In genomic region chr17:59373879-59374495, GRCh38 we compare ENCODE assay signal across 8 cellular contexts. TPM values are rescaled to one million over a fixed set of nuclear protein-coding genes. Genes with fewer than 3 reads are reported as not detected.
DNase-seq lines count a peak whose midpoint lies in the region; ATAC-seq and TF ChIP-seq lines count a peak whose summit lies in the region.

No MANE protein-coding gene starts in this region.

- H3K4me3 ChIP-seq in CD4-positive, alpha-beta memory T cell (ENCODE audit: low read length in 2 of 2), result peak overlapping the region in 1 of 2 donors; percentile 2
- H3K4me3 ChIP-seq in esophagus muscularis mucosa (no peak overlapping the region), rectal smooth muscle tissue (ENCODE audit: low read length) (no peak overlapping the region)

- H3K9ac ChIP-seq in rectal smooth muscle tissue (ENCODE audit: low read length), result no peak overlapping the region

- peaks cover 61% of the 10 kb centered on the region for H3K4me1 ChIP-seq in CD4-positive, alpha-beta memory T cell (ENCODE audit: insufficient read depth, low read length)
- peaks cover 99 to 100% (median 100%) of the 10 kb centered on the region in 4 donors for H3K4me1 ChIP-seq in esophagus muscularis mucosa
- peaks cover 55% of the 10 kb centered on the region for H3K4me1 ChIP-seq in rectal smooth muscle tissue (ENCODE audit: control insufficient read depth, insufficient read depth, low read length)

- no peaks in the 10 kb centered on the region for H3K9me3 Mint-ChIP-seq in CD4-positive, alpha-beta memory T cell

- no peak for TF ChIP-seq POLR2A in esophagus muscularis mucosa (IDR thresholded peaks at IDR 0.05; ENCODE audit: low read depth)

- H3K27me3 Mint-ChIP-seq in CD4-positive, alpha-beta memory T cell, result no peaks in the 10 kb centered on the region
- no peaks in the 10 kb centered on the region for H3K27me3 Mint-ChIP-seq in T-helper 17 cell

- peak; percentile 62 for ATAC-seq in T-helper 17 cell
- ATAC-seq in GM18870 (IDR thresholded peaks at IDR 0.05; ENCODE audit: unreplicated experiment), result no peak
- ATAC-seq in GM18909 (IDR thresholded peaks at IDR 0.05; ENCODE audit: poor library complexity, unreplicated experiment), result no peak

- no peak for DNase-seq in CD4-positive, alpha-beta memory T cell
- no peak for DNase-seq in T-helper 17 cell
- DNase-seq in esophagus muscularis mucosa (ENCODE audit: extremely low spot score), result no peak
- DNase-seq in hypothalamus (lab: John Stamatoyannopoulos, UW), result no peak
- no peak for DNase-seq in NCI-H1417 treated with DMSO at 0.1 percent for 48 hours (lab: John Stamatoyannopoulos, UW)

- POLR2A ChIA-PET in CD4-positive, alpha-beta memory T cell (lab: Charles Lee; ENCODE audit: partially characterized antibody), result interaction anchor here (1.2 to 4.3 kb wide), 4 partner anchors 9 to 44 kb away, joined by 6 to 34 read pairs (median 10); no protein-coding TSS in a partner anchor

- H3K36me3 Mint-ChIP-seq in CD4-positive, alpha-beta memory T cell, result peaks cover 4 to 13% of the 10 kb centered on the region in 2 donors
- H3K36me3 Mint-ChIP-seq in T-helper 17 cell (ENCODE audit: low read depth), result no peaks in the 10 kb centered on the region

- H3K27ac Mint-ChIP-seq in CD4-positive, alpha-beta memory T cell, result peak overlapping the region; percentile 60 to 95 (median 85)
- H3K27ac Mint-ChIP-seq in T-helper 17 cell, result peak overlapping the region; percentile 86

- no peak for TF ChIP-seq EP300 in esophagus muscularis mucosa (IDR thresholded peaks at IDR 0.05)

- intact Hi-C loops in CD4-positive, alpha-beta memory T cell (cut with micrococcal nuclease), result no loop called here
- intact Hi-C loops in esophagus muscularis mucosa (cut with DNase I), result loop anchor here (5.0 kb wide), 1 partner anchor 42 kb away; the partner anchor contains the start of gene YPEL2

- H3K27ac ChIP-seq in CD4-positive, alpha-beta memory T cell (ENCODE audit: low read depth, low read length), result no peak overlapping the region
- peak overlapping the region; percentile 90 to 92 (median 91) for H3K27ac ChIP-seq in esophagus muscularis mucosa (replicated peaks in 1 of 4)
- H3K27ac ChIP-seq in rectal smooth muscle tissue (ENCODE audit: low read depth, low read length), result peak overlapping the region; percentile 91

- CTCF ChIA-PET in CD4-positive, alpha-beta memory T cell (lab: Charles Lee; ENCODE audit: partially characterized antibody), result interaction anchor here (0.6 to 3.2 kb wide), 5 partner anchors 8 to 407 kb away, joined by 3 to 12 read pairs (median 4); no protein-coding TSS in a partner anchor

- no peaks in the 10 kb centered on the region for H3K9me3 ChIP-seq in CD4-positive, alpha-beta memory T cell (ENCODE audit: control insufficient read depth in 1 of 2, low read length in 2 of 2)
- H3K9me3 ChIP-seq in T-helper 17 cell (ENCODE audit: control insufficient read depth, low read length, poor library complexity, severe bottlenecking) (no peaks in the 10 kb centered on the region), esophagus muscularis mucosa (no peaks in the 10 kb centered on the region)

- H3K27me3 ChIP-seq in CD4-positive, alpha-beta memory T cell (ENCODE audit: insufficient read depth, low read length), result no peaks in the 10 kb centered on the region
- H3K27me3 ChIP-seq in esophagus muscularis mucosa, result no peaks in the 10 kb centered on the region
- H3K27me3 ChIP-seq in rectal smooth muscle tissue (ENCODE audit: control insufficient read depth, insufficient read depth, low read length), result no peaks in the 10 kb centered on the region

- WGBS in esophagus muscularis mucosa, result 61% methylated on average over 5 of the region's 5 CpGs

- no peak for TF ChIP-seq CTCF in esophagus muscularis mucosa (IDR thresholded peaks at IDR 0.05)

- H3K4me1 Mint-ChIP-seq in CD4-positive, alpha-beta memory T cell, result peaks cover 51 to 78% (median 59%) of the 10 kb centered on the region in 4 donors
- peaks cover 50% of the 10 kb centered on the region for H3K4me1 Mint-ChIP-seq in T-helper 17 cell

- H3K4me3 Mint-ChIP-seq in CD4-positive, alpha-beta memory T cell, result peak overlapping the region; percentile 25 to 73 (median 48)
- peak overlapping the region; percentile 59 for H3K4me3 Mint-ChIP-seq in T-helper 17 cell

- H3K36me3 ChIP-seq in CD4-positive, alpha-beta memory T cell (ENCODE audit: insufficient read depth, low read length), result no peaks in the 10 kb centered on the region
- H3K36me3 ChIP-seq in esophagus muscularis mucosa (no peaks in the 10 kb centered on the region), rectal smooth muscle tissue (ENCODE audit: control insufficient read depth, insufficient read depth, low read length) (no peaks in the 10 kb centered on the region)

RNA-seq across cellular contexts. Expression of gene YPEL2, which starts 42.5 kb away (rescaled TPM):
- 10 to 100 TPM; 42.2 to 42.4 TPM for total RNA-seq in CD4-positive, alpha-beta memory T cell
- polyA plus RNA-seq in CD4-positive, alpha-beta memory T cell, result 10 to 100 TPM in 1 of 2 donors, 1 to 10 TPM in 1; 9.9 to 20.3 TPM
- total RNA-seq in T-helper 17 cell, result 10 to 100 TPM; 23.6 to 44.0 TPM
- 10 to 100 TPM; 27.7 to 62.9 (median 28.8) TPM for total RNA-seq in esophagus muscularis mucosa
